17 cellular contexts compared by ENCODE assay signal in genomic region chr7:158796667-158797066, GRCh38.
"Had no signal": no experiment of that assay in that cellular context is flagged by ENCODE, and none has a peak within 500 bp of the region (broad histone marks: within the 10 kb centered on the region; RNA-seq: fewer than 3 reads in every experiment).

No MANE protein-coding gene starts in this region.

- H3K27me3 Mint-ChIP-seq: memory B cell had no signal

- DNase-seq: activated CD4-positive, alpha-beta T cell treated with anti-CD3 and anti-CD28 coated beads, Interleukin-2, amount 50 U/mL, for 1 hour; activated naive CD4-positive, alpha-beta T cell treated with anti-CD3 and anti-CD28 coated beads, Interleukin-2, amount 50 U/mL, for 16 hours; brain microvascular endothelial cell; dorsolateral prefrontal cortex; foreskin keratinocyte; heart left ventricle; islet precursor cell; posterior cingulate gyrus; small intestine; stomach; SW 1271; WERI-Rb-1 had no signal

- ATAC-seq: foreskin keratinocyte, heart left ventricle, left lung had no signal

- H3K27ac Mint-ChIP-seq: memory B cell had no signal

- H3K9me3 ChIP-seq: heart left ventricle, left lung, neutrophil, SJSA1, stomach, thoracic aorta had no signal

- H3K27ac ChIP-seq: brain microvascular endothelial cell, dorsolateral prefrontal cortex, foreskin keratinocyte, heart left ventricle, left lung, neutrophil, SJSA1, stomach, thoracic aorta, WERI-Rb-1 had no signal

- H3K4me3 Mint-ChIP-seq: memory B cell had no signal

- H3K4me3 ChIP-seq: dorsolateral prefrontal cortex, heart left ventricle, left lung, SJSA1, stomach, thoracic aorta had no signal

- H3K9me3 Mint-ChIP-seq: memory B cell had no signal

- H3K27me3 ChIP-seq: brain microvascular endothelial cell, dorsolateral prefrontal cortex, foreskin keratinocyte, heart left ventricle, left lung, neutrophil, SJSA1, stomach had no signal

- H3K4me1 ChIP-seq: left lung had no signal
